ENCODE assay signal across 1 cellular context in the genomic region with DNA sequence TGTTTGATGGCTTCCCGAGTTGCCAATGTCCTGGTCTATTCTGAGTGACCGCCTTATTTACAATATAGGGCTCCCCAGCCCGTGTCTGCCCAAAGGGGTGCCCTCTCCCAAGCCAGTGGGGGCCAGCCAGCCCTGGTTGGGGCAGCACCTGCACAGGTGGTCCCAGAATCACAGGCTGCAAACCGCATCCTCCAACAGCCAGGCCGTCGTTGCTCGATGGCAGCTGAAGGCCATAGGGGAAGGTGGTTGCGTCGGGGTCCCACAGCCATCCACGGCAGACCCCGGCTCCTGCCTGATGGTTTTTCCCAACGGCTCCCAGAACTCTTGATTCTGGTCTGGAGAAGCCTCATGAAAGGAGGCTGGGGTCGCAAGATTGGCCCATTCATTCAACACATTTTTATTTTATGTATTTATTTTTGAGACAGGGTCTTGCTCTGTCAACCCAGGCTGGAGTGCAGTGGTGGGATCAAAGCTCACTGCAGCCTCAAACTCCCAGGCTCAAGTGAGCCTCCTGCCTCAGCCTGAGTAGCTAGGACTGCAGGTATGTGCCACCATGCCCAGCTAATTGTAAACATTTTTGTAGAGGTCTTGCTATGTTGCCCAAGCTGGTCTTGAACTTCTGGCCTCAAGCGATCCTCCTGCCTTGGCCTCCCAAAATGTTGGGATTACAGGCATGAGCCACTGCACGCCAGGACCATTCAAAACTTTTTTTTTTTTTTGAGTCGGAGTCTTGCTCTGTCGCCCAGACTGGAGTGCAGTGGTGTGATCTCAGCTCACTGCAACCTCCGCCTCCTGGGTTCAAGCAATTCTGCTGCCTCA.
TF ChIP-seq lines count a peak whose summit lies in the region.

No MANE protein-coding gene starts in this region.

TF ChIP-seq in HepG2, 621 proteins besides CTCF, POLR2A, EP300 and RAD21 (continued from another document):
- TF ChIP-seq SOX6 (IDR thresholded peaks at IDR 0.05) (no peak), SOX6 (CRISPR knock-in tag; IDR thresholded peaks at IDR 0.05) (peak; percentile 3; the same call in 1 of the 2 replicates), MTF1 (CRISPR knock-in tag; IDR thresholded peaks at IDR 0.05) (no peak)
- TF ChIP-seq, protein P1, sequence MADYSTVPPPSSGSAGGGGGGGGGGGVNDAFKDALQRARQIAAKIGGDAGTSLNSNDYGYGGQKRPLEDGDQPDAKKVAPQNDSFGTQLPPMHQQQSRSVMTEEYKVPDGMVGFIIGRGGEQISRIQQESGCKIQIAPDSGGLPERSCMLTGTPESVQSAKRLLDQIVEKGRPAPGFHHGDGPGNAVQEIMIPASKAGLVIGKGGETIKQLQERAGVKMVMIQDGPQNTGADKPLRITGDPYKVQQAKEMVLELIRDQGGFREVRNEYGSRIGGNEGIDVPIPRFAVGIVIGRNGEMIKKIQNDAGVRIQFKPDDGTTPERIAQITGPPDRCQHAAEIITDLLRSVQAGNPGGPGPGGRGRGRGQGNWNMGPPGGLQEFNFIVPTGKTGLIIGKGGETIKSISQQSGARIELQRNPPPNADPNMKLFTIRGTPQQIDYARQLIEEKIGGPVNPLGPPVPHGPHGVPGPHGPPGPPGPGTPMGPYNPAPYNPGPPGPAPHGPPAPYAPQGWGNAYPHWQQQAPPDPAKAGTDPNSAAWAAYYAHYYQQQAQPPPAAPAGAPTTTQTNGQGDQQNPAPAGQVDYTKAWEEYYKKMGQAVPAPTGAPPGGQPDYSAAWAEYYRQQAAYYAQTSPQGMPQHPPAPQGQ (CRISPR knock-in tag; IDR thresholded peaks at IDR 0.05; ENCODE audit: borderline replicate concordance), result 0 out of 2 replicates have a peak, but pooled peaks have one; percentile 8
TF ChIP-seq in HepG2: peak in this region for 25.
